ENCODE assay signal across 15 cellular contexts in the genomic region with DNA sequence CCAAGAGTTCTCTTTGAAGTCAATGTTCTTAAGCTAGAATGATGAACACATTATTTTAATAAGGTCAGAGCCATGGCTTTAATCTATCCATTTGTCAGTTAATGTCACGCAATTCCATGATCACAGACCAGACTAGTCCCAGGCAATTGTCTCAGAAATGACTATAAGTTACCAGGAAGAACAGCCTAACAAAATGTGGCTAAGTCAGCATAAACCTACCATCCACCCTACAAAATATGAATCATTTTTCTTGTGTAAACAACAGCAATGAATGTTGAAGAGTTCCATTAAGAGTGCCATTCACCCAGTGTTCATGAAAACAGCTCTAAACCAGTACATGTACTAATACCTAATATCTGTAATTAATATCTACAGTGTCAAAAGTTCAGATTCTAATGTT.
"Had no signal": no experiment of that assay in that cellular context is flagged by ENCODE, and none has a peak within 500 bp of the region (broad histone marks: within the 10 kb centered on the region; RNA-seq: fewer than 3 reads in every experiment).

No MANE protein-coding gene starts in this region.

- H3K27me3 Mint-ChIP-seq: activated naive CD4-positive, alpha-beta T cell treated with anti-CD3 and anti-CD28 coated beads, Interleukin-2, amount 50 U/mL, for 24 hours had no signal

- H3K4me3 Mint-ChIP-seq: activated CD4-positive, alpha-beta memory T cell treated with anti-CD3 and anti-CD28 coated beads, Interleukin-2, amount 10 ng/mL, durations not matched to agents 7 days and 5 days; activated naive CD4-positive, alpha-beta T cell treated with anti-CD3 and anti-CD28 coated beads, Interleukin-2, amount 50 U/mL, for 24 hours; activated T-cell treated with anti-CD3 and anti-CD28 coated beads, Interleukin-2, amount 50 U/mL, for 24 hours; naive thymus-derived CD4-positive, alpha-beta T cell; T-helper 17 cell had no signal

- H3K36me3 Mint-ChIP-seq: activated naive CD4-positive, alpha-beta T cell treated with anti-CD3 and anti-CD28 coated beads, Interleukin-2, amount 50 U/mL, for 24 hours; naive thymus-derived CD4-positive, alpha-beta T cell had no signal

- H3K27ac Mint-ChIP-seq: activated CD4-positive, alpha-beta memory T cell treated with anti-CD3 and anti-CD28 coated beads, Interleukin-2, amount 10 ng/mL, durations not matched to agents 7 days and 5 days; activated naive CD4-positive, alpha-beta T cell treated with anti-CD3 and anti-CD28 coated beads, Interleukin-2, amount 50 U/mL, for 24 hours; activated T-cell treated with anti-CD3 and anti-CD28 coated beads, Interleukin-2, amount 50 U/mL, for 24 hours; naive thymus-derived CD4-positive, alpha-beta T cell; T-helper 17 cell had no signal

- ATAC-seq: mucosa of descending colon; naive thymus-derived CD4-positive, alpha-beta T cell; T-helper 17 cell had no signal

- H3K4me1 Mint-ChIP-seq: activated CD4-positive, alpha-beta memory T cell treated with anti-CD3 and anti-CD28 coated beads, Interleukin-2, amount 10 ng/mL, durations not matched to agents 7 days and 5 days; activated naive CD4-positive, alpha-beta T cell treated with anti-CD3 and anti-CD28 coated beads, Interleukin-2, amount 50 U/mL, for 24 hours; naive thymus-derived CD4-positive, alpha-beta T cell; T-helper 17 cell had no signal

- DNase-seq: activated CD4-positive, alpha-beta memory T cell treated with anti-CD3 and anti-CD28 coated beads, Interleukin-2, amount 10 ng/mL, durations not matched to agents 7 days and 5 days; activated CD4-positive, alpha-beta T cell treated with anti-CD3 and anti-CD28 coated beads for 4 hours; activated effector memory CD4-positive, alpha-beta T cell treated with Interleukin-2 at 50 U/mL for 16 hours; activated T-cell treated with anti-CD3 and anti-CD28 coated beads, Interleukin-2, amount 50 U/mL, for 24 hours; effector memory CD4-positive, alpha-beta T cell; mucosa of descending colon; naive thymus-derived CD4-positive, alpha-beta T cell; ovary; stimulated activated CD4-positive, alpha-beta T cell treated with anti-CD3 and anti-CD28 coated beads, Interleukin-4, amount 100 ng/mL, for 1 hour; stimulated activated naive CD4-positive, alpha-beta T cell; substantia nigra; T-helper 17 cell; trophoblast cell had no signal

- H3K9me3 Mint-ChIP-seq: activated CD4-positive, alpha-beta memory T cell treated with anti-CD3 and anti-CD28 coated beads, Interleukin-2, amount 10 ng/mL, durations not matched to agents 7 days and 5 days; activated naive CD4-positive, alpha-beta T cell treated with anti-CD3 and anti-CD28 coated beads, Interleukin-2, amount 50 U/mL, for 24 hours; activated T-cell treated with anti-CD3 and anti-CD28 coated beads, Interleukin-2, amount 50 U/mL, for 24 hours; naive thymus-derived CD4-positive, alpha-beta T cell had no signal

- H3K4me3 ChIP-seq: adrenal gland, mucosa of descending colon, ovary had no signal
